ENCODE assay signal across 14 cellular contexts in genomic region chr2:168798076-168798887, GRCh38. TPM values are rescaled to one million over a fixed set of nuclear protein-coding genes. Genes with fewer than 3 reads are reported as not detected.
A peak's percentile ranks its signal among the peaks of the same experiment; 100 is the strongest.
DNase-seq lines count a peak whose midpoint lies in the region; ATAC-seq and TF ChIP-seq lines count a peak whose summit lies in the region.
"Had no signal": no experiment of that assay in that cellular context is flagged by ENCODE, and none has a peak within 500 bp of the region (broad histone marks: within the 10 kb centered on the region; RNA-seq: fewer than 3 reads in every experiment).

No MANE protein-coding gene starts in this region.

- H3K27me3 Mint-ChIP-seq in activated naive CD8-positive, alpha-beta T cell treated with anti-CD3 and anti-CD28 coated beads, Interleukin-2, amount 50 U/mL, for 24 hours: no peaks in the 10 kb centered on the region
- H3K27me3 Mint-ChIP-seq: activated CD4-positive, alpha-beta memory T cell treated with anti-CD3 and anti-CD28 coated beads for 36 hours; type B pancreatic cell had no signal

- H4K91ac ChIP-seq in neuronal stem cell (ENCODE audit: low read depth, low read length, poor library complexity): no peak overlapping the region

- H3K23ac ChIP-seq in neuronal stem cell (ENCODE audit: low read depth, low read length, poor library complexity): no peak overlapping the region

- H3K4ac ChIP-seq in neuronal stem cell (ENCODE audit: low read length): no peak overlapping the region

- no peak overlapping the region for H4K8ac ChIP-seq in neuronal stem cell (ENCODE audit: low read depth, low read length)

- no peak overlapping the region for H2BK5ac ChIP-seq in neuronal stem cell (ENCODE audit: low read length)

- no peaks in the 10 kb centered on the region for H3K36me3 Mint-ChIP-seq in activated naive CD8-positive, alpha-beta T cell treated with anti-CD3 and anti-CD28 coated beads, Interleukin-2, amount 50 U/mL, for 24 hours (ENCODE audit: low read depth)
- H3K36me3 Mint-ChIP-seq: activated CD4-positive, alpha-beta memory T cell treated with anti-CD3 and anti-CD28 coated beads for 36 hours; memory B cell; type B pancreatic cell had no signal

- H2BK12ac ChIP-seq in neuronal stem cell (ENCODE audit: low read length): no peak overlapping the region

- H3K9me3 Mint-ChIP-seq in activated naive CD8-positive, alpha-beta T cell treated with anti-CD3 and anti-CD28 coated beads, Interleukin-2, amount 50 U/mL, for 24 hours: no peaks in the 10 kb centered on the region
- H3K9me3 Mint-ChIP-seq: activated CD4-positive, alpha-beta memory T cell treated with anti-CD3 and anti-CD28 coated beads for 36 hours; type B pancreatic cell had no signal

- no peak overlapping the region for H3K4me2 ChIP-seq in neuronal stem cell (ENCODE audit: insufficient read depth, low read length, poor library complexity, severe bottlenecking)

- no peak overlapping the region for H3K18ac ChIP-seq in neuronal stem cell (ENCODE audit: low read length)

- H3K27ac Mint-ChIP-seq in activated naive CD8-positive, alpha-beta T cell treated with anti-CD3 and anti-CD28 coated beads, Interleukin-2, amount 50 U/mL, for 24 hours: no peak overlapping the region
- H3K27ac Mint-ChIP-seq: activated CD4-positive, alpha-beta memory T cell treated with anti-CD3 and anti-CD28 coated beads for 36 hours; memory B cell; type B pancreatic cell had no signal

- H3K9ac ChIP-seq in NT2/D1 (ENCODE audit: insufficient read length, low read depth) (no peak overlapping the region), neuronal stem cell (ENCODE audit: low read depth, low read length, poor library complexity) (no peak overlapping the region)

- H3K4me3 ChIP-seq in NT2/D1 (ENCODE audit: insufficient read length, low read depth) (no peak overlapping the region), fibroblast of villous mesenchyme (ENCODE audit: low read depth, low read length) (no peak overlapping the region), neuronal stem cell (ENCODE audit: low read length in 2 of 2) (no peak overlapping the region)
- H3K4me3 ChIP-seq: heart left ventricle had no signal

- ATAC-seq in activated naive CD8-positive, alpha-beta T cell treated with anti-CD3 and anti-CD28 coated beads, Interleukin-2, amount 50 U/mL, for 24 hours: no peak
- ATAC-seq: heart left ventricle had no signal

- H3K9me3 ChIP-seq in NT2/D1 (ENCODE audit: insufficient read depth, low read length) (no peaks in the 10 kb centered on the region), neuronal stem cell (replicated peaks in 1 of 2; ENCODE audit: control insufficient read depth in 2 of 2, insufficient read depth in 1 of 2, low read depth in 1 of 2, low read length in 2 of 2) (no peaks in the 10 kb centered on the region)
- H3K9me3 ChIP-seq: heart left ventricle had no signal

- peak overlapping the region; percentile 70 for H2AFZ ChIP-seq in neuronal stem cell (ENCODE audit: low read length)

- H3K36me3 ChIP-seq in NT2/D1 (ENCODE audit: insufficient read depth, insufficient read length, low read length): no peaks in the 10 kb centered on the region
- H3K36me3 ChIP-seq in neuronal stem cell (replicated peaks in 1 of 2; ENCODE audit: control insufficient read depth in 2 of 2, insufficient read depth in 2 of 2, low read length in 2 of 2): no peaks in the 10 kb centered on the region
- H3K36me3 ChIP-seq: heart left ventricle had no signal

- DNase-seq in NCI-H2227 (lab: John Stamatoyannopoulos, UW; ENCODE audit: unreplicated experiment) (peak; percentile 30), NCI-H2227 treated with DMSO at 0.1 percent for 48 hours (lab: John Stamatoyannopoulos, UW) (no peak), NT2/D1 (ENCODE audit: low read depth, low spot score) (peak; percentile 36), fibroblast of villous mesenchyme (ENCODE audit: low read depth) (peak; percentile 16), neuronal stem cell (ENCODE audit: low spot score) (no peak), amygdala (lab: John Stamatoyannopoulos, UW) (no peak), NCI-H2081 (lab: John Stamatoyannopoulos, UW) (no peak)
- DNase-seq in activated naive CD8-positive, alpha-beta T cell treated with anti-CD3 and anti-CD28 coated beads, Interleukin-2, amount 50 U/mL, for 24 hours: no peak
- DNase-seq: activated CD4-positive, alpha-beta memory T cell treated with anti-CD3 and anti-CD28 coated beads for 36 hours; NCI-H2171 treated with DMSO at 0.1 percent for 48 hours had no signal

- no peak overlapping the region for H2AK5ac ChIP-seq in neuronal stem cell (ENCODE audit: low read depth, low read length)

- no peak overlapping the region for H3K14ac ChIP-seq in neuronal stem cell (ENCODE audit: low read length)

- H2BK120ac ChIP-seq in neuronal stem cell (ENCODE audit: low read depth, low read length): no peak overlapping the region

- H3K4me3 Mint-ChIP-seq in activated naive CD8-positive, alpha-beta T cell treated with anti-CD3 and anti-CD28 coated beads, Interleukin-2, amount 50 U/mL, for 24 hours: no peak overlapping the region
- H3K4me3 Mint-ChIP-seq: activated CD4-positive, alpha-beta memory T cell treated with anti-CD3 and anti-CD28 coated beads for 36 hours; memory B cell; type B pancreatic cell had no signal

- no peaks in the 10 kb centered on the region for H3K79me1 ChIP-seq in neuronal stem cell (ENCODE audit: low read depth, low read length)

- H3K4me1 Mint-ChIP-seq in activated naive CD8-positive, alpha-beta T cell treated with anti-CD3 and anti-CD28 coated beads, Interleukin-2, amount 50 U/mL, for 24 hours: no peaks in the 10 kb centered on the region
- H3K4me1 Mint-ChIP-seq: memory B cell had no signal

- no peak overlapping the region for H3K27ac ChIP-seq in neuronal stem cell (replicated peaks; ENCODE audit: low read length)

- no peak overlapping the region for H2BK15ac ChIP-seq in neuronal stem cell (ENCODE audit: low read length)

- H3K27me3 ChIP-seq in NT2/D1 (ENCODE audit: insufficient read depth, insufficient read length): no peaks in the 10 kb centered on the region
- no peaks in the 10 kb centered on the region for H3K27me3 ChIP-seq in neuronal stem cell (ENCODE audit: control insufficient read depth in 3 of 3, insufficient read depth in 3 of 3, low read depth in 1 of 3, low read length in 3 of 3)
- H3K27me3 ChIP-seq: heart left ventricle had no signal

- no CpG with 5 or more reads among the region's 13 CpGs for WGBS in neuronal stem cell (ENCODE audit: extremely low coverage in 2 of 2, insufficient read length in 2 of 2, insufficient replicate concordance in 1 of 2), 2 donors

- no peak for TF ChIP-seq CTCF in fibroblast of villous mesenchyme (IDR thresholded peaks at IDR 0.05; ENCODE audit: insufficient read depth, low read depth, low read length)

- H3K4me1 ChIP-seq in NT2/D1 (ENCODE audit: insufficient read depth, insufficient read length): peaks cover 4% of the 10 kb centered on the region
- H3K4me1 ChIP-seq in neuronal stem cell (ENCODE audit: control insufficient read depth in 2 of 2, insufficient read depth in 1 of 2, low read depth in 1 of 2, low read length in 2 of 2): peaks cover 6 to 8% of the 10 kb centered on the region in 2 donors

RNA-seq across cellular contexts. Expression of gene NOSTRIN, which starts 4.2 kb away (rescaled TPM):
- total RNA-seq in fibroblast of villous mesenchyme: 0.32 and 0.43 TPM in 2 replicates
- polyA plus RNA-seq in neuronal stem cell (2013, experiment 1 of 2): not detected
- not detected for polyA plus RNA-seq in neuronal stem cell (2013, experiment 2 of 2)
- total RNA-seq: activated CD4-positive, alpha-beta memory T cell treated with anti-CD3 and anti-CD28 coated beads for 36 hours; T-helper 2 cell treated with Interferon-gamma antibody and Interleukin-4, amounts not matched to agents 100 ng/mL and 5 ng/mL, for 36 hours had no signal

Comparison
In these comparisons a context has a peak if more than half of its experiments do, and no peak if none do; other contexts are left out.
1. DNase-seq: peak in NCI-H2227 (single experiment), NT2/D1 (single experiment) and fibroblast of villous mesenchyme (single experiment); none in NCI-H2227 treated with DMSO at 0.1 percent for 48 hours (single experiment), neuronal stem cell (single experiment), activated naive CD8-positive, alpha-beta T cell treated with anti-CD3 and anti-CD28 coated beads, Interleukin-2, amount 50 U/mL, for 24 hours (single experiment), amygdala (0 of 56) and NCI-H2081 (0 of 2).